Comparison of ENCODE assay signal across 1 cellular context in genomic region chr4:39745920-39746319, GRCh38.
TF ChIP-seq lines count a peak whose summit lies in the region.

No MANE protein-coding gene starts in this region.

TF ChIP-seq in GM12878, 131 proteins besides CTCF, POLR2A, EP300 and RAD21 (continued from another document):
- TF ChIP-seq PRDM15 (CRISPR knock-in tag; IDR thresholded peaks at IDR 0.05) (no peak), RELA (IDR thresholded peaks at IDR 0.05; ENCODE audit: borderline replicate concordance, partially characterized antibody) (no peak), SMAD1 (IDR thresholded peaks at IDR 0.05; ENCODE audit: low read depth, partially characterized antibody) (no peak), NFYA (IDR thresholded peaks at IDR 0.05; ENCODE audit: borderline replicate concordance, low read depth, low read length) (no peak), IRF3 (IDR thresholded peaks at IDR 0.05) (no peak), CBX3 (IDR thresholded peaks at IDR 0.05; ENCODE audit: borderline replicate concordance, low read depth) (no peak), IRF5 (IDR thresholded peaks at IDR 0.05; ENCODE audit: borderline replicate concordance) (no peak), ZBTB4 (CRISPR knock-in tag; IDR thresholded peaks at IDR 0.05) (no peak), HDAC2 (IDR thresholded peaks at IDR 0.05) (no peak), BCLAF1 (IDR thresholded peaks at IDR 0.05) (no peak), TCF3 (IDR thresholded peaks at IDR 0.05; ENCODE audit: borderline replicate concordance, insufficient read depth, low read depth, low read length) (no peak), MYB (IDR thresholded peaks at IDR 0.05; ENCODE audit: borderline replicate concordance, low read depth, low read length) (no peak), YBX1 (IDR thresholded peaks at IDR 0.05) (no peak), STAT3 (IDR thresholded peaks at IDR 0.05; ENCODE audit: low read depth, low read length) (no peak)
